ENCODE assay signal across 19 cellular contexts in the genomic region with DNA sequence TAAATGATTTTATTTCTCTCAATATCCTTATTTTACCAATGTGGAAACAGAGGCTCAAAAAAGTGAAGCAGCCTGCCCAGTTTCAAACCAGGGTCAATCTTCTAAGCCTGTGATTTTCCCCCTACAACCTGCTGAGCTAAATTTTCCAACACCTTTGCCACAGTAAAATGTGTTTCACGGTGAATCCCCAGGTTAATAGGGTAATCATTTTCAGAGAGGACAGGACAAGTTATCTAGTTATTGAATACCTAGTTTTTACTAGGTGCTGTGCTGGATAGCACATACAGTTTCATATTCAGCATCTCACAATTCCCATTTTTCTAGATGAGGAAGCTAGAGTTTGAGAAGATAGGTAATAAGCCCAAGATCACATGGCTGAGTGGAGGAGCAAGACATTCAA.
"Had no signal": no experiment of that assay in that cellular context is flagged by ENCODE, and none has a peak within 500 bp of the region (broad histone marks: within the 10 kb centered on the region; RNA-seq: fewer than 3 reads in every experiment).

No MANE protein-coding gene starts in this region.

- H3K36me3 ChIP-seq: suprapubic skin had no signal

- H3K27me3 Mint-ChIP-seq: activated CD8-positive, alpha-beta memory T cell treated with anti-CD3 and anti-CD28 coated beads, Interleukin-2, amount 10 ng/mL, durations not matched to agents 7 days and 5 days; activated naive CD8-positive, alpha-beta T cell treated with anti-CD3 and anti-CD28 coated beads, Interleukin-2, amount 50 U/mL, for 24 hours; stimulated activated naive CD8-positive, alpha-beta T cell treated with anti-CD3 and anti-CD28 coated beads, Interleukin-15, Interleukin-2, amounts not matched to agents 100 ng/mL and 50 ng/mL, for 24 hours; type B pancreatic cell had no signal

- DNase-seq: activated CD4-positive, alpha-beta T cell treated with anti-CD3 and anti-CD28 coated beads for 1 hour; activated CD4-positive, alpha-beta T cell treated with anti-CD3 and anti-CD28 coated beads, Interleukin-2, amount 50 U/mL, for 48 hours; activated CD8-positive, alpha-beta memory T cell treated with anti-CD3 and anti-CD28 coated beads, Interleukin-2, amount 10 ng/mL, durations not matched to agents 7 days and 5 days; activated naive CD4-positive, alpha-beta T cell treated with anti-CD3 and anti-CD28 coated beads for 36 hours; activated naive CD8-positive, alpha-beta T cell treated with anti-CD3 and anti-CD28 coated beads, Interleukin-2, amount 50 U/mL, for 24 hours; activated T-cell treated with anti-CD3 and anti-CD28 coated beads, Interleukin-2, amount 50 U/mL, for 1 hour; aorta; cortex of kidney; effector CD4-positive, alpha-beta T cell; foreskin melanocyte; kidney glomerular epithelial cell; psoas muscle; T1000 had no signal

- H3K4me3 ChIP-seq: psoas muscle, suprapubic skin had no signal

- H3K9me3 Mint-ChIP-seq: activated naive CD4-positive, alpha-beta T cell treated with anti-CD3 and anti-CD28 coated beads for 36 hours; activated T-helper 2 cell treated with anti-CD3 and anti-CD28 coated beads, Interferon-gamma antibody, Interleukin-2, Interleukin-4, amounts not matched to agents 10 μg/mL and 5 μg/mL and 100 μg/mL, durations not matched to agents 14 hours and 24 hours and 36 hours; mesothelial cell of epicardium; stimulated activated naive CD8-positive, alpha-beta T cell treated with anti-CD3 and anti-CD28 coated beads, Interleukin-15, Interleukin-2, amounts not matched to agents 100 ng/mL and 50 ng/mL, for 24 hours; type B pancreatic cell had no signal

- H3K4me1 Mint-ChIP-seq: activated CD8-positive, alpha-beta memory T cell treated with anti-CD3 and anti-CD28 coated beads, Interleukin-2, amount 10 ng/mL, durations not matched to agents 7 days and 5 days; activated naive CD8-positive, alpha-beta T cell treated with anti-CD3 and anti-CD28 coated beads, Interleukin-2, amount 50 U/mL, for 24 hours; mesothelial cell of epicardium had no signal

- H3K4me3 Mint-ChIP-seq: activated CD8-positive, alpha-beta memory T cell treated with anti-CD3 and anti-CD28 coated beads, Interleukin-2, amount 10 ng/mL, durations not matched to agents 7 days and 5 days; activated naive CD4-positive, alpha-beta T cell treated with anti-CD3 and anti-CD28 coated beads for 36 hours; activated naive CD8-positive, alpha-beta T cell treated with anti-CD3 and anti-CD28 coated beads, Interleukin-2, amount 50 U/mL, for 24 hours; mesothelial cell of epicardium; stimulated activated naive CD8-positive, alpha-beta T cell treated with anti-CD3 and anti-CD28 coated beads, Interleukin-15, Interleukin-2, amounts not matched to agents 100 ng/mL and 50 ng/mL, for 24 hours; type B pancreatic cell had no signal

- H3K27ac ChIP-seq: psoas muscle, suprapubic skin had no signal

- H3K27me3 ChIP-seq: suprapubic skin had no signal

- H3K9me3 ChIP-seq: psoas muscle, suprapubic skin had no signal

- ATAC-seq: activated CD8-positive, alpha-beta memory T cell treated with anti-CD3 and anti-CD28 coated beads, Interleukin-2, amount 10 ng/mL, durations not matched to agents 7 days and 5 days; activated naive CD8-positive, alpha-beta T cell treated with anti-CD3 and anti-CD28 coated beads, Interleukin-2, amount 50 U/mL, for 24 hours; psoas muscle; sciatic nerve had no signal

- H3K4me1 ChIP-seq: psoas muscle, suprapubic skin had no signal

- H3K36me3 Mint-ChIP-seq: activated CD8-positive, alpha-beta memory T cell treated with anti-CD3 and anti-CD28 coated beads, Interleukin-2, amount 10 ng/mL, durations not matched to agents 7 days and 5 days; mesothelial cell of epicardium; type B pancreatic cell had no signal

- H3K27ac Mint-ChIP-seq: activated CD8-positive, alpha-beta memory T cell treated with anti-CD3 and anti-CD28 coated beads, Interleukin-2, amount 10 ng/mL, durations not matched to agents 7 days and 5 days; activated naive CD4-positive, alpha-beta T cell treated with anti-CD3 and anti-CD28 coated beads for 36 hours; activated naive CD8-positive, alpha-beta T cell treated with anti-CD3 and anti-CD28 coated beads, Interleukin-2, amount 50 U/mL, for 24 hours; activated T-helper 2 cell treated with anti-CD3 and anti-CD28 coated beads, Interferon-gamma antibody, Interleukin-2, Interleukin-4, amounts not matched to agents 10 μg/mL and 5 μg/mL and 100 μg/mL, durations not matched to agents 14 hours and 24 hours and 36 hours; mesothelial cell of epicardium; stimulated activated naive CD8-positive, alpha-beta T cell treated with anti-CD3 and anti-CD28 coated beads, Interleukin-15, Interleukin-2, amounts not matched to agents 100 ng/mL and 50 ng/mL, for 24 hours; type B pancreatic cell had no signal
